In genomic region chr7:105875505-105875904, GRCh38 we compare ENCODE assay signal across 9 cellular contexts. TPM values are rescaled to one million over a fixed set of nuclear protein-coding genes. Genes with fewer than 3 reads are reported as not detected.
DNase-seq lines count a peak whose midpoint lies in the region; ATAC-seq and TF ChIP-seq lines count a peak whose summit lies in the region.
"Had no signal": no experiment of that assay in that cellular context is flagged by ENCODE, and none has a peak within 500 bp of the region (broad histone marks: within the 10 kb centered on the region; RNA-seq: fewer than 3 reads in every experiment).

No MANE protein-coding gene starts in this region.

- no peaks in the 10 kb centered on the region for H3K36me3 ChIP-seq in A673 (ENCODE audit: insufficient read depth, low read length, poor library complexity, severe bottlenecking)
- H3K36me3 ChIP-seq in KMS-11 (ENCODE audit: insufficient read depth): no peaks in the 10 kb centered on the region

- POLR2A ChIA-PET in A673 (lab: Charles Lee; ENCODE audit: low non-redundant PET): no interaction called here
- POLR2A ChIA-PET in HEK293T (lab: Yijun Ruan, JAX): no interaction called here

- no peaks in the 10 kb centered on the region for H3K9me3 ChIP-seq in A673 (ENCODE audit: low read depth, low read length, poor library complexity, severe bottlenecking)

- intact Hi-C loops in A673 (cut with micrococcal nuclease; ENCODE audit: unreplicated experiment): loop anchor here (5.0 to 10.0 kb wide), 2 partner anchors 113 to 221 kb away; no protein-coding TSS in a partner anchor

- no peaks in the 10 kb centered on the region for H3K4me1 ChIP-seq in A673 (ENCODE audit: insufficient read depth, low read length, poor library complexity, severe bottlenecking)
- peaks cover 6% of the 10 kb centered on the region for H3K4me1 ChIP-seq in KMS-11 (ENCODE audit: low read depth, poor library complexity, severe bottlenecking)

- CTCF ChIA-PET in A673 (lab: Charles Lee) (no interaction called here), HEK293T (lab: Yijun Ruan, JAX) (interaction anchor here (0.6 kb wide), 1 partner anchor 9 kb away, joined by 4 read pairs; no protein-coding TSS in a partner anchor)

- no peak for ATAC-seq in GM21619 (IDR thresholded peaks at IDR 0.05; ENCODE audit: unreplicated experiment)

- DNase-seq in A673 (ENCODE audit: low spot score): no peak
- peak; percentile 10 for DNase-seq in choroid plexus epithelial cell (ENCODE audit: low read depth)
- DNase-seq in myocyte (ENCODE audit: low read depth): peak; percentile 9
- no peak for DNase-seq in HEK293T (ENCODE audit: extremely low spot score)
- no peak for DNase-seq in GM13977 (ENCODE audit: low spot score)
- no peak for DNase-seq in central memory CD4-positive, alpha-beta T cell
- DNase-seq: NCI-H1436 had no signal

- BruUV-seq in A673 (replicated peaks; lab: Mats Ljungman, UMichigan): no TSS peak

- peak overlapping the region; percentile 57 for H3K4me2 ChIP-seq in KMS-11

- H3K79me2 ChIP-seq in KMS-11 (ENCODE audit: insufficient read depth, low read depth): no peaks in the 10 kb centered on the region

- peak overlapping the region; percentile 77 for H3K4me3 ChIP-seq in A673 (ENCODE audit: low read depth, low read length, poor library complexity, severe bottlenecking)
- no peak overlapping the region for H3K4me3 ChIP-seq in KMS-11 (IDR thresholded peaks at IDR 0.05; ENCODE audit: insufficient read depth, low read depth, low read length)
- peak overlapping the region; percentile 83 for H3K4me3 ChIP-seq in choroid plexus epithelial cell (ENCODE audit: low read depth, low read length)

- TF ChIP-seq CTCF in A673 (conservative IDR thresholded peaks at IDR 0.05; ENCODE audit: low read depth, low read length) (no peak), KMS-11 (conservative IDR thresholded peaks at IDR 0.05; ENCODE audit: low read depth, low read length) (no peak), choroid plexus epithelial cell (conservative IDR thresholded peaks at IDR 0.05; ENCODE audit: low read depth, low read length) (no peak), GM13977 (IDR thresholded peaks at IDR 0.05; ENCODE audit: extremely low read depth, insufficient read depth, missing control alignments) (no peak)

- no peaks in the 10 kb centered on the region for H4K20me1 ChIP-seq in KMS-11 (ENCODE audit: insufficient read depth)

- in situ Hi-C loops in GM13977 (cut with MboI; ENCODE audit: low pct_unique_long_range_greater_than_20kb, low sequenced_read_pairs, unreplicated experiment): no loop called here

- H2AFZ ChIP-seq in KMS-11 (ENCODE audit: low read depth): peak overlapping the region; percentile 99

- peak overlapping the region; percentile 93 for H3K27ac ChIP-seq in A673 (ENCODE audit: low read depth, low read length, poor library complexity, severe bottlenecking)
- H3K27ac ChIP-seq in KMS-11: no peak overlapping the region

- H3K9ac ChIP-seq in KMS-11: peak overlapping the region; percentile 60; the same call in 1 of the 2 replicates

- H3K27me3 ChIP-seq in A673 (replicated peaks; ENCODE audit: insufficient read depth, low read depth, low read length, poor library complexity) (no peaks in the 10 kb centered on the region), KMS-11 (ENCODE audit: insufficient read depth, low read depth) (no peaks in the 10 kb centered on the region)

TF ChIP-seq in HEK293T, 16 proteins besides CTCF, POLR2A, EP300 and RAD21:
- no peak for TF ChIP-seq HDGF (IDR thresholded peaks at IDR 0.05; ENCODE audit: borderline replicate concordance)

RNA-seq across cellular contexts. Expression of gene ATXN7L1, which starts 0.9 kb away (rescaled TPM):
- 29.9 and 32.8 TPM in 2 replicates for total RNA-seq in A673 (2021)
- total RNA-seq in myocyte: 4.3 and 5.1 TPM in 2 replicates
- 3.4 TPM for polyA plus RNA-seq in myocyte (2012)

Comparison
In these comparisons a context has a peak if more than half of its experiments do, and no peak if none do; other contexts are left out.
1. DNase-seq: peak in choroid plexus epithelial cell (single experiment) and myocyte (single experiment); none in A673 (single experiment), HEK293T (single experiment), GM13977 (single experiment) and central memory CD4-positive, alpha-beta T cell (single experiment).